In the genomic region with DNA sequence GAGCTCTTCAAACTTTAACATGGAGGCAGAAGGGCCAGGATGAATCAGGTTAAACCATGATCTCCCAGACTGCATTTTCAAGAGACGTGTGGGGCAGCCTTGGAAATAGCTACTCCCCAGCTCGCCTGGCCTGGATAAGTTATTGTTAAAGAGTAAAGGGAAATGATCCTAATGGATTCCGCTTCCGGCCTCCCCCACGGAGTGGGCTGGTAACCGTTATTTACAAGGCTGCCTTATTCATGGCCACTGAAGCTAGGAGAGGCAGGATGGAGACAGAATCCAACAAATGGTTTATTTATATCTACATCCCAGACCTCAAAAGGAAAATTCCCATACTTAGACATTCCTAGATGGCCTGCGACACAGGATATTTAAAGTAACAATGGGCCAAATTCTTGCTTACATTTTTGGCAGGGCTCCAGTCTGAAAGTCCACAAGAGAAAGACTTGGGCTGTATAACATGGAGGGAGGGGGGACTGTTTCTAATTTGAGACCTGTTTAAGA, we compare ENCODE assay signal across 11 cellular contexts. TPM values are rescaled to one million over a fixed set of nuclear protein-coding genes. Genes with fewer than 3 reads are reported as not detected.
A peak's percentile ranks its signal among the peaks of the same experiment; 100 is the strongest.
DNase-seq lines count a peak whose midpoint lies in the region; ATAC-seq lines count a peak whose summit lies in the region.
"Had no signal": no experiment of that assay in that cellular context is flagged by ENCODE, and none has a peak within 500 bp of the region (broad histone marks: within the 10 kb centered on the region; RNA-seq: fewer than 3 reads in every experiment).

No MANE protein-coding gene starts in this region.

- peak; percentile 28 for DNase-seq in Caki2 (ENCODE audit: low read depth)
- peak; percentile 50 for DNase-seq in SW480 (ENCODE audit: low spot score)
- DNase-seq in glomerular endothelial cell (ENCODE audit: extremely low read depth, low read depth, low spot score) = peak; percentile 99
- peak; percentile 74 for DNase-seq in non-pigmented ciliary epithelial cell (ENCODE audit: low read depth)
- DNase-seq in NAMALWA (ENCODE audit: low spot score) = no peak
- DNase-seq in NCI-H2029 (lab: John Stamatoyannopoulos, UW) = no peak
- no peak for DNase-seq in stimulated activated CD4-positive, alpha-beta T cell treated with anti-CD3 and anti-CD28 coated beads, Interleukin-4, amount 100 ng/mL, for 4 hours
- DNase-seq: activated CD4-positive, alpha-beta T cell treated with anti-CD3 and anti-CD28 coated beads, Interleukin-2, amount 10 ng/mL, durations not matched to agents 24 days and 14 days; NCI-H1930 had no signal

- no peak for ATAC-seq in GM19351 (IDR thresholded peaks at IDR 0.05; ENCODE audit: unreplicated experiment)
- ATAC-seq: natural killer cell treated with Interleukin-12 subunit alpha and Interleukin-12 subunit beta and Interleukin-15 and Interleukin-18, amount 100 ng/mL, for 72 hours had no signal

- in situ Hi-C loops in Caki2 (cut with HindIII; ENCODE audit: low pct_unique_long_range_greater_than_20kb, low sequenced_read_pairs) = no loop called here

RNA-seq across cellular contexts. Expression of a gene that starts 27.9 kb away (rescaled TPM):
- 0.09 and 0.20 TPM in 2 replicates for total RNA-seq in Caki2 (2014; rRNA removed; shearing (Covaris generic); ENCODE audit: low replicate concordance)
- 38.1 and 69.1 TPM in 2 replicates for total RNA-seq in glomerular endothelial cell

Comparison
In these comparisons a context has a peak if more than half of its experiments do, and no peak if none do; other contexts are left out.
1. DNase-seq: peak in Caki2 (single experiment), SW480 (single experiment), glomerular endothelial cell (single experiment) and non-pigmented ciliary epithelial cell (single experiment); none in NAMALWA (single experiment), NCI-H2029 (single experiment) and stimulated activated CD4-positive, alpha-beta T cell treated with anti-CD3 and anti-CD28 coated beads, Interleukin-4, amount 100 ng/mL, for 4 hours (0 of 2).
2. RNA of a gene that starts 27.9 kb away (total RNA-seq): 38.1 to 69.1 TPM in glomerular endothelial cell; 0.09 to 0.20 TPM in Caki2; every median in the first group is over 10 times any median in the second.